Comparison of ENCODE assay signal across 12 cellular contexts in the genomic region with DNA sequence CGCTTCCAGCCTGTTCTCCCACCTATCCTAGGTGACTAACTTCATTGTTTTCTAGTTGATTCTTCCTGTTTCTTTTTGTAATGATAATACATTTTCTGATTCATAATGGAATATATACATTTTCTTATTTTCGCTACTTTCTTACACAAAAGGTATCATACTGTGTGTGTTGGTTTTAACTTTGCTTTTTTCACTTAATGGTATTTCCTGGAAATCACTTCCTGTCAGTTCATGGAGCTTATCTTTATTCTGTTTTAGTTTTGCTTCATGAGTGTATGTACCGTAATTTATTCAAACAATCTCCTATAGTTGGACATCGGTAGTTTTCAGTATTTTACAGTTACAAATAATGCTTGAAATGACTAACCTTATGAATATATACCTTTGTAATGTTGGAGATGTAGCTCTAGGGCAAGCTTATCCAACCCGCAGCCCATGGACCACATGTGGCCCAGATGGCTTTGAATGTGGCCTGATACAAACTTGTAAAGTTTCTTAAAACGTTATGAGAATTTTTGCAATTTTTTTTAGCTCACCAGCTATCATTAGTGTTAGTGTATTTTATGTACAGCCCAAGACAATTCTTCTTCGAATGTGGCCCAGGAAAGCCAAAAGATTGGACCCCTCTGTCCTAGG.
"Had no signal": no experiment of that assay in that cellular context is flagged by ENCODE, and none has a peak within 500 bp of the region (broad histone marks: within the 10 kb centered on the region; RNA-seq: fewer than 3 reads in every experiment).

No MANE protein-coding gene starts in this region.

- DNase-seq: activated CD4-positive, alpha-beta T cell treated with anti-CD3 and anti-CD28 coated beads, Interleukin-2, amount 50 U/mL, for 1 hour; activated CD8-positive, alpha-beta memory T cell treated with anti-CD3 and anti-CD28 coated beads, Interleukin-2, amount 50 U/mL, for 48 hours; activated effector memory CD4-positive, alpha-beta T cell treated with Interleukin-2 at 50 U/mL for 16 hours; foreskin keratinocyte; head of caudate nucleus; left cardiac atrium; lower lobe of right lung; small intestine; T1000; thyroid gland had no signal

- ATAC-seq: foreskin keratinocyte, left cardiac atrium, lower lobe of right lung, right cardiac atrium had no signal

- H3K4me1 Mint-ChIP-seq: mesothelial cell of epicardium had no signal

- H3K27ac Mint-ChIP-seq: mesothelial cell of epicardium had no signal

- H3K4me3 Mint-ChIP-seq: mesothelial cell of epicardium had no signal
